19 cellular contexts compared by ENCODE assay signal in the genomic region with DNA sequence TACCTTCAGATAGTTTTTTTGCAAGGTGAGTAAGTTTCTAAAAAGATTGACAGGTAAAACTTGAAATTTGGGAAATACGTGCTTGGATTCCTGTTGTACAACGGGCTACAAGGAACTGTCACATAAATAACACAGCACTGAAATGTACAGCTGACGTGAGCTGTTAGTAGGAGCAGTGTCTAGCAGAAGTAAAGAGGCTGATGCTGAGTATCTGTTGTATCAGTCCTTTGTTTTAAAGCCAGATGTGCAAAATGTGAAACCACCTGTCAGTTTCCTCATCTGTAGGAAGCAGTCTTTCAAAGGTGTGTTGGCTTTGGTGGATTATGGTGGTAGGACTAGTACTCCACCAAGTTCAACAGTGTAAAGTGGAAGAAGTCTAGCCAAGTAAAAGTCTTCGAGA.
A peak's percentile ranks its signal among the peaks of the same experiment; 100 is the strongest.
DNase-seq lines count a peak whose midpoint lies in the region; FAIRE-seq and TF ChIP-seq lines count a peak whose summit lies in the region.
"Had no signal": no experiment of that assay in that cellular context is flagged by ENCODE, and none has a peak within 500 bp of the region (broad histone marks: within the 10 kb centered on the region; RNA-seq: fewer than 3 reads in every experiment).

No MANE protein-coding gene starts in this region.

- no peaks in the 10 kb centered on the region for H3K9me3 ChIP-seq in MM.1S (replicated peaks; ENCODE audit: insufficient read depth, low read length)
- H3K9me3 ChIP-seq: A549, BE2C, HAP-1 had no signal

- peak; percentile 41 for FAIRE-seq in islet of Langerhans (lab: Jason Lieb, UNC)
- FAIRE-seq: A549, D721Med, HepG2, HTR-8/SVneo had no signal

- no peaks in the 10 kb centered on the region for H3K4me1 ChIP-seq in MM.1S (ENCODE audit: low read length)

- DNase-seq in MM.1S (peak; percentile 61), RPMI8226 (peak; percentile 31), NCI-H2171 (lab: John Stamatoyannopoulos, UW) (no peak), HK-2 (ENCODE audit: unreplicated experiment) (no peak), T-helper 2 cell (no peak)
- DNase-seq: BE2C; CD8-positive, alpha-beta T cell; COR-L47; DMS153; DMS79 treated with DMSO at 0.1 percent for 48 hours; GDM1; GOT3 had no signal

- no peak overlapping the region for H3K9ac ChIP-seq in MM.1S (ENCODE audit: low read length)

- no peaks in the 10 kb centered on the region for H3K27me3 ChIP-seq in MM.1S (replicated peaks; ENCODE audit: insufficient read depth, low read length)
- H3K27me3 ChIP-seq: BE2C had no signal

- H2AFZ ChIP-seq in MM.1S (ENCODE audit: low read length), result no peak overlapping the region

- no peak overlapping the region for H3K27ac ChIP-seq in MM.1S (ENCODE audit: low read length)
- H3K27ac ChIP-seq: C4-2B had no signal

- H3K79me2 ChIP-seq in MM.1S (ENCODE audit: low read length), result no peaks in the 10 kb centered on the region

- H3F3A ChIP-seq in MM.1S (ENCODE audit: insufficient read depth, low read length), result no peaks in the 10 kb centered on the region

- no peak overlapping the region for H3K4me3 ChIP-seq in MM.1S (ENCODE audit: low read length)
- H3K4me3 ChIP-seq: A549, HAP-1 had no signal

- no peaks in the 10 kb centered on the region for H4K20me1 ChIP-seq in MM.1S (ENCODE audit: insufficient read depth, low read length)

- H3K36me3 ChIP-seq in MM.1S (replicated peaks; ENCODE audit: insufficient read depth, low read length), result no peaks in the 10 kb centered on the region
- H3K36me3 ChIP-seq: BE2C, HAP-1 had no signal

- no peak for TF ChIP-seq CTCF in MM.1S (IDR thresholded peaks at IDR 0.05; ENCODE audit: low read length)

- H3K9me2 ChIP-seq in MM.1S (replicated peaks; ENCODE audit: insufficient read depth, low read length), result no peaks in the 10 kb centered on the region

- no peak overlapping the region for H3K4me2 ChIP-seq in MM.1S (ENCODE audit: low read depth, low read length)
- H3K4me2 ChIP-seq: A549 had no signal

Comparison
In these comparisons a context has a peak if more than half of its experiments do, and no peak if none do; other contexts are left out.
1. DNase-seq: peak in MM.1S (single experiment) and RPMI8226 (single experiment); none in NCI-H2171 (single experiment), HK-2 (single experiment) and T-helper 2 cell (0 of 5).